8 cellular contexts compared by ENCODE assay signal in genomic region chr14:105490572-105491365, GRCh38.
A peak's percentile ranks its signal among the peaks of the same experiment; 100 is the strongest.
DNase-seq lines count a peak whose midpoint lies in the region; ATAC-seq and TF ChIP-seq lines count a peak whose summit lies in the region.

A gene with protein sequence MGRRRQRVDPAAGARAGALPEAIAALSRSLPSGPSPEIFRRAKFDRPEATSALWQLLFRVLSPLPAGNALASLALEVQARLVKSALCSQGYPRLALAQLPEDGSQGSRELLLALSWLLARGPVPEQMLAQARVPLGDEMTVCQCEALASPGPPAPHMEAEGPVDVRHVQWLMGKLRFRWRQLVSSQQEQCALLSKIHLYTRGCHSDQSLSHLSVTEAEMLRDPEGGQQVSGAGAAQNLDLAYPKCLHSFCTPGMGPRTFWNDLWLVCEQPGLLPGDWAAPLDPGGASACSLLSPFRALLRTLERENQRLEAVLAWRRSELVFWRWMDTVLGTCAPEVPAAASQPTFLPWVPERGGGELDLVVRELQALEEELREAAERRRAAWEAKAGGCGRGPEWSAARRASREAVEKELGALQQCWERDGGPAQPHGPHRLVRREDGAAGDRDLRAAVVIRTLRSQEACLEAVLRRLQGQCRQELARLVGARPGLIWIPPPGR (plus strand): TSS chr14:105491246. CDS start chr14:105491376, 130 bp downstream.

- 0 out of 2 replicates have a peak, but pooled peaks have one; percentile 30 for TF ChIP-seq EP300 in Ishikawa (IDR thresholded peaks at IDR 0.05; ENCODE audit: borderline replicate concordance)

- peak; percentile 64 for ATAC-seq in GM21576 (IDR thresholded peaks at IDR 0.05; ENCODE audit: unreplicated experiment)

- TF ChIP-seq RAD21 in Ishikawa (IDR thresholded peaks at IDR 0.05; ENCODE audit: low read depth) = peak; percentile 68; the same call in 1 of the 2 replicates

- peak; percentile 99 for DNase-seq in DMS53 (lab: John Stamatoyannopoulos, UW)
- DNase-seq in OCI-M2 (lab: John Stamatoyannopoulos, UW; ENCODE audit: unreplicated experiment) = peak; percentile 97
- peak; percentile 95 for DNase-seq in activated T-cell treated with anti-CD3 and anti-CD28 coated beads for 4 hours
- peak; percentile 99 for DNase-seq in epidermal melanocyte (ENCODE audit: insufficient read length, low spot score)
- DNase-seq in middle frontal gyrus (ENCODE audit: extremely low spot score, low spot score) = peak; percentile 98
- DNase-seq in stimulated activated CD8-positive, alpha-beta memory T cell treated with anti-CD3 and anti-CD28 coated beads, Interleukin-2, amount 100 ng/mL, for 48 hours (ENCODE audit: low read depth in 2 of 2) = peak; percentile 98

TF ChIP-seq in Ishikawa, 13 proteins besides CTCF, POLR2A, EP300 and RAD21:
- TF ChIP-seq TCF12 (IDR thresholded peaks at IDR 0.05; ENCODE audit: low read depth) (peak; percentile 32; the same call in 1 of the 2 replicates), USF1 (IDR thresholded peaks at IDR 0.05) (no peak; the same call in none of the 2 replicates), REST (IDR thresholded peaks at IDR 0.05; ENCODE audit: low read depth) (no peak), CREB1 (IDR thresholded peaks at IDR 0.05; ENCODE audit: low read depth) (no peak), ZBTB7A (IDR thresholded peaks at IDR 0.05; ENCODE audit: low read depth) (peak; percentile 75), FOXM1 (IDR thresholded peaks at IDR 0.05; ENCODE audit: borderline replicate concordance, low read depth) (no peak), EGR1 (IDR thresholded peaks at IDR 0.05) (no peak), YY1 (IDR thresholded peaks at IDR 0.05; ENCODE audit: low read depth) (peak; percentile 15; the same call in 1 of the 2 replicates), NFIC (IDR thresholded peaks at IDR 0.05) (peak; percentile 22; the same call in 1 of the 2 replicates), CEBPB (IDR thresholded peaks at IDR 0.05) (no peak), TEAD4 (IDR thresholded peaks at IDR 0.05) (no peak), TAF1 (IDR thresholded peaks at IDR 0.05; ENCODE audit: low read depth) (peak; percentile 60)
- TF ChIP-seq, protein P1, sequence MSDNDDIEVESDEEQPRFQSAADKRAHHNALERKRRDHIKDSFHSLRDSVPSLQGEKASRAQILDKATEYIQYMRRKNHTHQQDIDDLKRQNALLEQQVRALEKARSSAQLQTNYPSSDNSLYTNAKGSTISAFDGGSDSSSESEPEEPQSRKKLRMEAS (IDR thresholded peaks at IDR 0.05) = peak; percentile 19; the same call in 1 of the 2 replicates

Comparison
In these comparisons a context has a peak if more than half of its experiments do, and no peak if none do; other contexts are left out.
1. Peak in every context shown above with its lines: DNase-seq and ATAC-seq.